ENCODE assay signal across 8 cellular contexts in the genomic region with DNA sequence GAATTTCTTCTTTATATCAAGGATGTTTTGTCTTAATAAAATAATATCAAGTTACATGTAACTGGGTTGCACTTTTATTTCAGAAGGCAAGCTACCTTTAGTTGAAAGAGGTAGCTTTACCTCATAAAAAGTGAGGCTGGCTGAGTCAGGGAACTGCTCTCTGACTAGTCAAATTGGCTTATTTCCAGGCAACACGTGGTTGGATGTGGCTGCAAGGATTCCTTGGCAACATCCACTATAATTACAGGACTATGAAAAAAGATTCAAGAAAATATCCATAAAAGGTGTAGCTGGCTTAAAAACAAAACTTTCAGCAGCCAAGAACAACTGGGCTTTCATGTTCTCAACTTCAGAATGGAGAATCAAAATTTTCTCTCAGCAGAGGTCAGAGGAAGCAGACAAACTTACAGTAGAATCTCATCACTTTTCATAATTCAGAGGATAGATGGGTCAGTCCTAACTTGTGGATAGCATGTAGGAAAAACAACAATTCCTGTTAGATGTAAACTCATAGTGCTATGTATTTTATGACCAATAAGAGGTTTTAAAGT.
DNase-seq lines count a peak whose midpoint lies in the region; ATAC-seq and TF ChIP-seq lines count a peak whose summit lies in the region.

No MANE protein-coding gene starts in this region.

- DNase-seq in COLO829 (ENCODE audit: low spot score): peak; percentile 74
- peak; percentile 79 for DNase-seq in LHCN-M2 (ENCODE audit: low read depth)
- peak; percentile 18 for DNase-seq in brain pericyte (ENCODE audit: low read depth, low spot score)
- peak; percentile 83 to 88 for DNase-seq in lung microvascular endothelial cell (ENCODE audit: low read depth in 2 of 2)
- DNase-seq in GM10266 (ENCODE audit: extremely low spot score): no peak
- no peak for DNase-seq in NK-92 (lab: John Stamatoyannopoulos, UW; ENCODE audit: unreplicated experiment)
- DNase-seq in cerebellar nuclear complex (lab: John Stamatoyannopoulos, UW): no peak

- no peak for ATAC-seq in GM21576 (IDR thresholded peaks at IDR 0.05; ENCODE audit: unreplicated experiment)

- TF ChIP-seq CTCF in GM10266 (IDR thresholded peaks at IDR 0.05; ENCODE audit: control insufficient read depth, insufficient read depth, low read depth, missing control alignments): no peak

Comparison
In these comparisons a context has a peak if more than half of its experiments do, and no peak if none do; other contexts are left out.
1. DNase-seq: peak in COLO829 (single experiment), LHCN-M2 (single experiment), brain pericyte (single experiment) and lung microvascular endothelial cell (2 of 2); none in GM10266 (single experiment), NK-92 (single experiment) and cerebellar nuclear complex (0 of 2).